ENCODE assay signal across 8 cellular contexts in the genomic region with DNA sequence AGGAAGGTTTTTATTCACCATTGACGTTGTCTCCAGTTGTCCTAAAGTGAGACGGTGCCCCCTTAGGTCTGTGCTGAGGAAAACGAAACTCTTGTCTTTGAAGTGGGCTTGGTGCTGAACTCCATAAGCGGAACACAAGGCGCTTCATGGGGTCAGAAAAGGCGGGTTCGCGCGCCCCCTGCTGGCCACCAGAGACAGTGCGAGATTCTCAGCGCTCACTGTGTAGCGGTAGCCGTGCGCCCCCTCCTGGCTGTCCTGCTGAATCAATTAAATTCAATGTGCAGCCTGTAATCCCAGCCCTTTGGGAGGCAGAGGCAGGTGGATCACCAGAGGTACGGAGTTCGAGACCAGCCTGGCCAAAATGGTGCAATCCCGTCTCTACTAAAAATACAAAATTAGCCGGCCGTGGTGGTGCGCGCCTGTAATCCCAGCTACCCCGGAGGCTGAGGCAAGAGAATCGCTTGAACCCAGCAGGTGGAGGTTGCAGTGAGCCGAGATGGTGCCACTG.
DNase-seq lines count a peak whose midpoint lies in the region; ATAC-seq lines count a peak whose summit lies in the region.

No MANE protein-coding gene starts in this region.

- H3K36me3 ChIP-seq in NT2/D1 (ENCODE audit: insufficient read depth, insufficient read length, low read length) (no peaks in the 10 kb centered on the region), endocrine pancreas (ENCODE audit: control insufficient read depth, insufficient read depth, low read length) (no peaks in the 10 kb centered on the region), muscle layer of duodenum (ENCODE audit: control insufficient read depth in 1 of 2, insufficient read depth in 2 of 2, low read length in 2 of 2) (no peaks in the 10 kb centered on the region)

- CTCF ChIA-PET in activated CD8-positive, alpha-beta memory T cell treated with anti-CD3 and anti-CD28 coated beads, Interleukin-2, amount 10 ng/mL, durations not matched to agents 7 days and 5 days (lab: Charles Lee): interaction anchor here (0.8 to 1.3 kb wide), 2 partner anchors 18 to 168 kb away, joined by 3 read pairs; no protein-coding TSS in a partner anchor

- peaks cover 6% of the 10 kb centered on the region for H3K4me1 Mint-ChIP-seq in activated CD8-positive, alpha-beta memory T cell treated with anti-CD3 and anti-CD28 coated beads, Interleukin-2, amount 10 ng/mL, durations not matched to agents 7 days and 5 days

- H3K4me3 Mint-ChIP-seq in activated CD8-positive, alpha-beta memory T cell treated with anti-CD3 and anti-CD28 coated beads, Interleukin-2, amount 10 ng/mL, durations not matched to agents 7 days and 5 days: no peak overlapping the region

- H3K4me3 ChIP-seq in NT2/D1 (ENCODE audit: insufficient read length, low read depth) (no peak overlapping the region), endocrine pancreas (ENCODE audit: control insufficient read depth, insufficient read depth, low read length) (peak overlapping the region; percentile 29), muscle layer of duodenum (ENCODE audit: low read depth in 1 of 2, low read length in 2 of 2) (peak overlapping the region in 1 of 2 donors; percentile 33)

- H3K27ac Mint-ChIP-seq in activated CD8-positive, alpha-beta memory T cell treated with anti-CD3 and anti-CD28 coated beads, Interleukin-2, amount 10 ng/mL, durations not matched to agents 7 days and 5 days: peak overlapping the region; percentile 81

- H3K9me3 ChIP-seq in NT2/D1 (ENCODE audit: insufficient read depth, low read length) (peaks cover 4% of the 10 kb centered on the region; the same call in 1 of the 2 replicates), endocrine pancreas (ENCODE audit: control insufficient read depth, low read length) (no peaks in the 10 kb centered on the region), muscle layer of duodenum (ENCODE audit: control insufficient read depth in 1 of 2, low read length in 2 of 2) (no peaks in the 10 kb centered on the region)

- peak overlapping the region; percentile 31 for H3K27ac ChIP-seq in muscle layer of duodenum (ENCODE audit: low read length)

- ATAC-seq in GM21528 (IDR thresholded peaks at IDR 0.05; ENCODE audit: low FRiP score, unreplicated experiment): peak; percentile 89
- peak; percentile 95 for ATAC-seq in activated CD8-positive, alpha-beta memory T cell treated with anti-CD3 and anti-CD28 coated beads, Interleukin-2, amount 10 ng/mL, durations not matched to agents 7 days and 5 days

- H3K36me3 Mint-ChIP-seq in activated CD8-positive, alpha-beta memory T cell treated with anti-CD3 and anti-CD28 coated beads, Interleukin-2, amount 10 ng/mL, durations not matched to agents 7 days and 5 days: no peaks in the 10 kb centered on the region

- DNase-seq in D341Med (ENCODE audit: low spot score) (peak; percentile 68), HuH-7.5 (ENCODE audit: low spot score) (peak; percentile 22), NT2/D1 (ENCODE audit: low read depth, low spot score) (peak; percentile 72)
- peak; percentile 85 for DNase-seq in activated CD8-positive, alpha-beta memory T cell treated with anti-CD3 and anti-CD28 coated beads, Interleukin-2, amount 10 ng/mL, durations not matched to agents 7 days and 5 days
- DNase-seq in stimulated activated CD8-positive, alpha-beta memory T cell treated with anti-CD3 and anti-CD28 coated beads, Interleukin-7, amount 100 ng/mL, for 1 hour (ENCODE audit: low read depth in 2 of 2): peak; percentile 74 to 76

- H3K9me3 Mint-ChIP-seq in activated CD8-positive, alpha-beta memory T cell treated with anti-CD3 and anti-CD28 coated beads, Interleukin-2, amount 10 ng/mL, durations not matched to agents 7 days and 5 days (ENCODE audit: low read depth): no peaks in the 10 kb centered on the region

- no peak overlapping the region for H3K9ac ChIP-seq in NT2/D1 (ENCODE audit: insufficient read length, low read depth)
- no peak overlapping the region for H3K9ac ChIP-seq in endocrine pancreas (ENCODE audit: control insufficient read depth, insufficient read depth, low read length)

- H3K4me1 ChIP-seq in NT2/D1 (ENCODE audit: insufficient read depth, insufficient read length) (no peaks in the 10 kb centered on the region), endocrine pancreas (ENCODE audit: control insufficient read depth, insufficient read depth, low read length) (no peaks in the 10 kb centered on the region), muscle layer of duodenum (ENCODE audit: control insufficient read depth in 1 of 2, insufficient read depth in 2 of 2, low read length in 2 of 2) (no peaks in the 10 kb centered on the region)

- no peaks in the 10 kb centered on the region for H3K27me3 ChIP-seq in NT2/D1 (ENCODE audit: insufficient read depth, insufficient read length)
- H3K27me3 ChIP-seq in endocrine pancreas (ENCODE audit: control insufficient read depth, insufficient read depth, low read length): no peaks in the 10 kb centered on the region
- H3K27me3 ChIP-seq in muscle layer of duodenum (ENCODE audit: low read depth, low read length): no peaks in the 10 kb centered on the region

- no peaks in the 10 kb centered on the region for H3K27me3 Mint-ChIP-seq in activated CD8-positive, alpha-beta memory T cell treated with anti-CD3 and anti-CD28 coated beads, Interleukin-2, amount 10 ng/mL, durations not matched to agents 7 days and 5 days

Comparison
In these comparisons a context has a peak if more than half of its experiments do, and no peak if none do; other contexts are left out.
1. DNase-seq: peak in every context shown above with its lines; median percentile 85 in activated CD8-positive, alpha-beta memory T cell treated with anti-CD3 and anti-CD28 coated beads, Interleukin-2, amount 10 ng/mL, durations not matched to agents 7 days and 5 days; 75 in stimulated activated CD8-positive, alpha-beta memory T cell treated with anti-CD3 and anti-CD28 coated beads, Interleukin-7, amount 100 ng/mL, for 1 hour; 72 in NT2/D1; 68 in D341Med; 22 in HuH-7.5.